In genomic region chr6:53635322-53635721, GRCh38 we compare ENCODE assay signal across 22 cellular contexts. TPM values are rescaled to one million over a fixed set of nuclear protein-coding genes. Genes with fewer than 3 reads are reported as not detected.
DNase-seq lines count a peak whose midpoint lies in the region; ATAC-seq and TF ChIP-seq lines count a peak whose summit lies in the region.
"Had no signal": no experiment of that assay in that cellular context is flagged by ENCODE, and none has a peak within 500 bp of the region (broad histone marks: within the 10 kb centered on the region; RNA-seq: fewer than 3 reads in every experiment).

No MANE protein-coding gene starts in this region.

- intact Hi-C loops in Right ventricle myocardium inferior (cut with DNase I), result no loop called here
- intact Hi-C loops in left colon (cut with DNase I, micrococcal nuclease), result no loop called here

- H3K36me3 ChIP-seq in right atrium auricular region, result no peaks in the 10 kb centered on the region
- H3K36me3 ChIP-seq: upper lobe of right lung had no signal

- 0 out of 2 replicates have a peak overlapping the region, but pooled peaks have one; percentile 2 for H3K27ac ChIP-seq in 22Rv1
- peak overlapping the region; percentile 88 for H3K27ac ChIP-seq in caudate nucleus (ENCODE audit: low read depth, low read length)
- H3K27ac ChIP-seq in right atrium auricular region, result no peak overlapping the region
- H3K27ac ChIP-seq: HL-60, upper lobe of right lung had no signal

- no peak overlapping the region for H3K4me3 ChIP-seq in right atrium auricular region
- H3K4me3 ChIP-seq: upper lobe of right lung had no signal

- no peaks in the 10 kb centered on the region for H3K27me3 ChIP-seq in right atrium auricular region
- H3K27me3 ChIP-seq: upper lobe of right lung had no signal

- H3K9me3 ChIP-seq in right atrium auricular region, result no peaks in the 10 kb centered on the region
- H3K9me3 ChIP-seq: SK-N-SH, upper lobe of right lung had no signal

- H3K4me1 ChIP-seq in right atrium auricular region, result no peaks in the 10 kb centered on the region
- H3K4me1 ChIP-seq: upper lobe of right lung had no signal

- no peak for TF ChIP-seq CTCF in 22Rv1 (IDR thresholded peaks at IDR 0.05)
- no peak for TF ChIP-seq CTCF in right atrium auricular region (IDR thresholded peaks at IDR 0.05)

- peak; percentile 28 for ATAC-seq in left lobe of liver
- ATAC-seq in Right ventricle myocardium inferior, result no peak
- no peak for ATAC-seq in left colon
- ATAC-seq: right cardiac atrium; stimulated activated naive CD8-positive, alpha-beta T cell treated with anti-CD3 and anti-CD28 coated beads, Interleukin-15, Interleukin-2, amounts not matched to agents 100 U/mL and 50 U/mL, for 24 hours; upper lobe of right lung had no signal

- DNase-seq in HUDEP-2 (lab: John Stamatoyannopoulos, UW; ENCODE audit: unreplicated experiment in 76 of 76), result peak in 43 of 76 experiments; percentile 3 to 72 (median 38)
- DNase-seq in caudate nucleus (lab: John Stamatoyannopoulos, UW), result peak in 20 of 61 donors; percentile 1 to 71 (median 22)
- DNase-seq in left lobe of liver (ENCODE audit: low spot score), result no peak
- no peak for DNase-seq in Right ventricle myocardium inferior (ENCODE audit: missing footprints)
- no peak for DNase-seq in right atrium auricular region (ENCODE audit: low spot score)
- no peak for DNase-seq in stimulated activated CD8-positive, alpha-beta memory T cell treated with anti-CD3 and anti-CD28 coated beads, Interleukin-4, amount 100 ng/mL, for 48 hours
- no peak for DNase-seq in left colon
- DNase-seq: amniotic stem cell; cerebellar nuclear complex; DMS79; KBM-7; left cardiac atrium; NCI-H1048; NCI-H2107; NCI-H69; occipital lobe; right cardiac atrium; SK-N-SH; stimulated activated naive CD8-positive, alpha-beta T cell treated with anti-CD3 and anti-CD28 coated beads, Interleukin-15, Interleukin-2, amounts not matched to agents 100 U/mL and 50 U/mL, for 24 hours; upper lobe of right lung had no signal

RNA-seq across cellular contexts. Expression of gene KLHL31, which starts 30.2 kb away (rescaled TPM):
- total RNA-seq in left lobe of liver (0.25 TPM), Right ventricle myocardium inferior (324 TPM), right atrium auricular region (100 to 1,000 TPM; 143 to 203 TPM), left colon (under 1 TPM; 0.21 to 0.39 TPM)

Comparison
In these comparisons a context has a peak if more than half of its experiments do, and no peak if none do; other contexts are left out.
1. H3K27ac ChIP-seq: peak in 22Rv1 (single experiment) and caudate nucleus (single experiment); none in right atrium auricular region (0 of 2).
2. DNase-seq: peak in HUDEP-2 (43 of 76); none in left lobe of liver (single experiment), Right ventricle myocardium inferior (single experiment), right atrium auricular region (single experiment), stimulated activated CD8-positive, alpha-beta memory T cell treated with anti-CD3 and anti-CD28 coated beads, Interleukin-4, amount 100 ng/mL, for 48 hours (single experiment) and left colon (0 of 2).
3. RNA of gene KLHL31, which starts 30.2 kb away (total RNA-seq): 324 TPM in Right ventricle myocardium inferior (single experiment) and 143 to 203 TPM in right atrium auricular region; 0.21 to 0.39 TPM in left colon and 0.25 TPM in left lobe of liver (single experiment); every median in the first group is over 100 times any median in the second.